Comparison of ENCODE assay signal across 13 cellular contexts in the genomic region with DNA sequence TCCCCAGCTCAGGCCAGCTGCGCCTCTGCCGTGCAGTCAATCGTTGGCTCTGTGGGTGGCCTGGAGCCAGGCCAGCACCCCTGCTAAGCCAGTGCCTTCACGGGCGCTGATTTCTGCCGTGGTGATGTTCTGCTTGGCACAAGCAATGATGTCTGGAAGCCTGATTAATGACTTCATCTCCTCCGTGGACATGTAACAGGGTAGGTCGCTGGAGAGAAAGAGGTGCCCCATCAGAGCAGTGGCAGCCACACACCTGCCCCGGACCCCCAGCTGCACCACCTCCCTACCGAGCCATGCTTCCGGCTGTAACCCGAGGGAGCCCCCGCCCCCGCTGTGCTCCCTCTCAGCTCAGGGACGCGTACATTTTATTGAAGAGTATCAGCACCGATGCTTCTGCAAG. TPM values are rescaled to one million over a fixed set of nuclear protein-coding genes. Genes with fewer than 3 reads are reported as not detected.
DNase-seq lines count a peak whose midpoint lies in the region; ATAC-seq and TF ChIP-seq lines count a peak whose summit lies in the region.
"Had no signal": no experiment of that assay in that cellular context is flagged by ENCODE, and none has a peak within 500 bp of the region (broad histone marks: within the 10 kb centered on the region; RNA-seq: fewer than 3 reads in every experiment).

No MANE protein-coding gene starts in this region.

- H3K4me1 Mint-ChIP-seq in activated T-cell treated with anti-CD3 and anti-CD28 coated beads, Interleukin-2, amount 50 U/mL, for 4 hours (ENCODE audit: low read depth): peaks cover 23% of the 10 kb centered on the region
- H3K4me1 Mint-ChIP-seq in endodermal cell: peaks cover 14% of the 10 kb centered on the region
- peaks cover 24 to 35% of the 10 kb centered on the region in 2 donors for H3K4me1 Mint-ChIP-seq in stimulated activated naive B cell treated with anti-CD40 and anti-IgM and Interleukin-4, amounts not matched to agents 10 μg/mL and 1 μg/mL and 100 μg/mL, for 72 hours
- H3K4me1 Mint-ChIP-seq in CD8-positive, alpha-beta memory T cell: peaks cover 25 to 38% (median 28%) of the 10 kb centered on the region in 3 donors

- no peak overlapping the region for H3K4me3 ChIP-seq in endodermal cell (ENCODE audit: low read length)
- no peak overlapping the region for H3K4me3 ChIP-seq in tibial artery
- no peak overlapping the region for H3K4me3 ChIP-seq in CD8-positive, alpha-beta memory T cell (ENCODE audit: low read length)
- H3K4me3 ChIP-seq: right atrium auricular region had no signal

- CTCF ChIA-PET in CD8-positive, alpha-beta memory T cell (lab: Charles Lee): no interaction called here

- H3K27me3 ChIP-seq in endodermal cell (ENCODE audit: control insufficient read depth, insufficient read depth, low read length, poor library complexity, severe bottlenecking): no peaks in the 10 kb centered on the region
- H3K27me3 ChIP-seq in tibial artery: no peaks in the 10 kb centered on the region
- no peaks in the 10 kb centered on the region for H3K27me3 ChIP-seq in CD8-positive, alpha-beta memory T cell (ENCODE audit: insufficient read depth, low read length, poor library complexity, severe bottlenecking)
- H3K27me3 ChIP-seq: right atrium auricular region, tibial nerve had no signal

- peaks cover 7% of the 10 kb centered on the region for H3K36me3 Mint-ChIP-seq in activated T-cell treated with anti-CD3 and anti-CD28 coated beads, Interleukin-2, amount 50 U/mL, for 4 hours (ENCODE audit: insufficient read depth)
- peaks cover 13% of the 10 kb centered on the region for H3K36me3 Mint-ChIP-seq in endodermal cell (ENCODE audit: low read depth)
- H3K36me3 Mint-ChIP-seq in stimulated activated naive B cell treated with anti-CD40 and anti-IgM and Interleukin-4, amounts not matched to agents 10 μg/mL and 1 μg/mL and 100 μg/mL, for 72 hours: peaks cover 17 to 28% of the 10 kb centered on the region in 2 donors
- H3K36me3 Mint-ChIP-seq in CD8-positive, alpha-beta memory T cell: peaks cover 0 to 36% (median 4%) of the 10 kb centered on the region in 3 donors

- H3K36me3 ChIP-seq in endodermal cell (ENCODE audit: control insufficient read depth, insufficient read depth, low read length) (peaks cover 20% of the 10 kb centered on the region), tibial artery (peaks cover 5 to 31% (median 15%) of the 10 kb centered on the region in 3 donors)
- peaks cover 7% of the 10 kb centered on the region for H3K36me3 ChIP-seq in CD8-positive, alpha-beta memory T cell (ENCODE audit: insufficient read depth, low read length)

- POLR2A ChIA-PET in CD8-positive, alpha-beta memory T cell (lab: Charles Lee): interaction anchor here (3.9 kb wide), 1 partner anchor 21 kb away, joined by 38 read pairs; the partner anchor contains the start of gene MRPL12

- no peaks in the 10 kb centered on the region for H3K27me3 Mint-ChIP-seq in activated T-cell treated with anti-CD3 and anti-CD28 coated beads, Interleukin-2, amount 50 U/mL, for 4 hours (ENCODE audit: low read depth)
- no peaks in the 10 kb centered on the region for H3K27me3 Mint-ChIP-seq in endodermal cell (ENCODE audit: insufficient read depth)
- H3K27me3 Mint-ChIP-seq in stimulated activated naive B cell treated with anti-CD40 and anti-IgM and Interleukin-4, amounts not matched to agents 10 μg/mL and 1 μg/mL and 100 μg/mL, for 72 hours: no peaks in the 10 kb centered on the region
- peaks cover 0 to 3% of the 10 kb centered on the region in 2 donors for H3K27me3 Mint-ChIP-seq in CD8-positive, alpha-beta memory T cell

- H3K27ac ChIP-seq in endodermal cell (ENCODE audit: low read depth, low read length) (no peak overlapping the region), tibial artery (no peak overlapping the region)
- H3K27ac ChIP-seq in CD8-positive, alpha-beta memory T cell (ENCODE audit: low read depth, low read length): no peak overlapping the region
- H3K27ac ChIP-seq: right atrium auricular region, tibial nerve had no signal

- H3K9me3 Mint-ChIP-seq in activated T-cell treated with anti-CD3 and anti-CD28 coated beads, Interleukin-2, amount 50 U/mL, for 4 hours: no peaks in the 10 kb centered on the region
- no peaks in the 10 kb centered on the region for H3K9me3 Mint-ChIP-seq in endodermal cell
- no peaks in the 10 kb centered on the region for H3K9me3 Mint-ChIP-seq in stimulated activated naive B cell treated with anti-CD40 and anti-IgM and Interleukin-4, amounts not matched to agents 10 μg/mL and 1 μg/mL and 100 μg/mL, for 72 hours
- no peaks in the 10 kb centered on the region for H3K9me3 Mint-ChIP-seq in CD8-positive, alpha-beta memory T cell

- no peak overlapping the region for H3K27ac Mint-ChIP-seq in endodermal cell
- peak overlapping the region; percentile 56 for H3K27ac Mint-ChIP-seq in stimulated activated naive B cell treated with anti-CD40 and anti-IgM and Interleukin-4, amounts not matched to agents 10 μg/mL and 1 μg/mL and 100 μg/mL, for 72 hours
- peak overlapping the region in 4 of 8 donors; percentile 12 to 83 (median 70) for H3K27ac Mint-ChIP-seq in CD8-positive, alpha-beta memory T cell

- no peak for ATAC-seq in activated T-cell treated with anti-CD3 and anti-CD28 coated beads, Interleukin-2, amount 50 U/mL, for 4 hours
- ATAC-seq in stimulated activated naive B cell treated with anti-CD40 and anti-IgM and Interleukin-4, amounts not matched to agents 10 μg/mL and 1 μg/mL and 100 μg/mL, for 72 hours (replicated peaks): no peak

- intact Hi-C loops in tibial artery (cut with DNase I; ENCODE audit: low total_unique reads): no loop called here

- no peak overlapping the region for H3K9ac ChIP-seq in endodermal cell (ENCODE audit: extremely low read depth, low read length, poor library complexity, severe bottlenecking)

- WGBS in endodermal cell (ENCODE audit: insufficient coverage in 1 of 2, insufficient read length in 1 of 2), 2 experiments: 96 to 100% methylated on average over 7 to 17 of the region's 17 CpGs

- H3K4me1 ChIP-seq in endodermal cell (ENCODE audit: control insufficient read depth, insufficient read depth, low read length): peaks cover 5% of the 10 kb centered on the region
- peaks cover 0 to 46% (median 31%) of the 10 kb centered on the region in 4 donors for H3K4me1 ChIP-seq in tibial artery
- peaks cover 28% of the 10 kb centered on the region for H3K4me1 ChIP-seq in CD8-positive, alpha-beta memory T cell (ENCODE audit: insufficient read depth, low read length)

- TF ChIP-seq CTCF in endodermal cell (conservative IDR thresholded peaks at IDR 0.05) (no peak), tibial artery (IDR thresholded peaks at IDR 0.05) (no peak)

- no peak for DNase-seq in activated T-cell treated with anti-CD3 and anti-CD28 coated beads, Interleukin-2, amount 50 U/mL, for 4 hours
- DNase-seq in activated T-cell treated with anti-CD3 and anti-CD28 coated beads, Interleukin-2, amount 50 U/mL, for 1 hour: no peak
- DNase-seq in NCI-H2196 treated with DMSO at 0.1 percent for 48 hours (lab: John Stamatoyannopoulos, UW; ENCODE audit: unreplicated experiment) (peak; percentile 76), endodermal cell (no peak), tibial artery (no peak)
- no peak for DNase-seq in stimulated activated naive B cell treated with anti-CD40 and anti-IgM and Interleukin-4, amounts not matched to agents 10 μg/mL and 1 μg/mL and 100 μg/mL, for 72 hours
- no peak for DNase-seq in CD8-positive, alpha-beta memory T cell
- no peak for DNase-seq in activated CD4-positive, alpha-beta T cell treated with anti-CD3 and anti-CD28 coated beads for 48 hours
- DNase-seq: hippocampal formation, mesendoderm, NCI-H526 had no signal

- H3K9me3 ChIP-seq in endodermal cell (ENCODE audit: control insufficient read depth, low read length) (no peaks in the 10 kb centered on the region), tibial artery (no peaks in the 10 kb centered on the region)
- H3K9me3 ChIP-seq in CD8-positive, alpha-beta memory T cell (ENCODE audit: low read length): no peaks in the 10 kb centered on the region
- H3K9me3 ChIP-seq: right atrium auricular region, tibial nerve had no signal

- H3K4me3 Mint-ChIP-seq in activated T-cell treated with anti-CD3 and anti-CD28 coated beads, Interleukin-2, amount 50 U/mL, for 4 hours: peak overlapping the region; percentile 94
- H3K4me3 Mint-ChIP-seq in endodermal cell: peak overlapping the region; percentile 85
- peak overlapping the region; percentile 30 to 36 for H3K4me3 Mint-ChIP-seq in stimulated activated naive B cell treated with anti-CD40 and anti-IgM and Interleukin-4, amounts not matched to agents 10 μg/mL and 1 μg/mL and 100 μg/mL, for 72 hours
- H3K4me3 Mint-ChIP-seq in CD8-positive, alpha-beta memory T cell: peak overlapping the region in 3 of 7 donors; percentile 20 to 37 (median 37)

RNA-seq across cellular contexts. Expression of gene ARL16, which starts 1.9 kb away (rescaled TPM):
- total RNA-seq in activated T-cell treated with anti-CD3 and anti-CD28 coated beads, Interleukin-2, amount 50 U/mL, for 4 hours: 10 to 100 TPM; 27.3 to 38.6 (median 27.9) TPM
- 10 to 100 TPM; 41.2 to 47.8 TPM for total RNA-seq in endodermal cell
- polyA plus RNA-seq in endodermal cell (2013, experiment 1 of 2): 51.0 TPM
- 46.8 TPM for polyA plus RNA-seq in endodermal cell (2013, experiment 2 of 2)
- 10 to 100 TPM; 16.3 to 19.7 TPM for total RNA-seq in CD8-positive, alpha-beta memory T cell
- 33.0 TPM for polyA plus RNA-seq in CD8-positive, alpha-beta memory T cell

RNA-seq across cellular contexts. Expression of gene HGS, which starts 2.1 kb away (rescaled TPM):
- 100 to 1,000 TPM; 146 to 162 (median 147) TPM for total RNA-seq in activated T-cell treated with anti-CD3 and anti-CD28 coated beads, Interleukin-2, amount 50 U/mL, for 4 hours
- total RNA-seq in endodermal cell: 100 to 1,000 TPM; 114 to 130 TPM
- polyA plus RNA-seq in endodermal cell (2013, experiment 1 of 2): 127 TPM
- 107 TPM for polyA plus RNA-seq in endodermal cell (2013, experiment 2 of 2)
- total RNA-seq in CD8-positive, alpha-beta memory T cell: 100 to 1,000 TPM; 122 to 135 TPM
- polyA plus RNA-seq in CD8-positive, alpha-beta memory T cell: 36.7 TPM

RNA-seq across cellular contexts. Expression of gene CCDC137, which starts 15.1 kb away (rescaled TPM):
- 10 to 100 TPM; 82.9 to 91.9 (median 84.9) TPM for total RNA-seq in activated T-cell treated with anti-CD3 and anti-CD28 coated beads, Interleukin-2, amount 50 U/mL, for 4 hours
- 10 to 100 TPM; 35.8 to 44.2 TPM for total RNA-seq in endodermal cell
- 25.5 TPM for polyA plus RNA-seq in endodermal cell (2013, experiment 1 of 2)
- 22.0 TPM for polyA plus RNA-seq in endodermal cell (2013, experiment 2 of 2)
- 10 to 100 TPM; 68.6 to 70.7 TPM for total RNA-seq in CD8-positive, alpha-beta memory T cell
- 22.2 TPM for polyA plus RNA-seq in CD8-positive, alpha-beta memory T cell

RNA-seq across cellular contexts. Expression of gene OXLD1, which starts 15.3 kb away (rescaled TPM):
- total RNA-seq in activated T-cell treated with anti-CD3 and anti-CD28 coated beads, Interleukin-2, amount 50 U/mL, for 4 hours: 10 to 100 TPM; 35.0 to 41.1 (median 35.3) TPM
- 10 to 100 TPM; 30.2 to 36.5 TPM for total RNA-seq in endodermal cell
- polyA plus RNA-seq in endodermal cell (2013, experiment 1 of 2): 30.5 TPM
- polyA plus RNA-seq in endodermal cell (2013, experiment 2 of 2): 25.5 TPM
- 10 to 100 TPM; 50.8 to 55.7 TPM for total RNA-seq in CD8-positive, alpha-beta memory T cell
- 78.9 TPM for polyA plus RNA-seq in CD8-positive, alpha-beta memory T cell

RNA-seq across cellular contexts. Expression of gene MRPL12, which starts 21.5 kb away (rescaled TPM):
- total RNA-seq in activated T-cell treated with anti-CD3 and anti-CD28 coated beads, Interleukin-2, amount 50 U/mL, for 4 hours: 100 to 1,000 TPM; 294 to 372 (median 359) TPM
- total RNA-seq in endodermal cell: 100 to 1,000 TPM in 1 of 2 donors, 10 to 100 TPM in 1; 99.4 to 105 TPM
- polyA plus RNA-seq in endodermal cell (2013, experiment 1 of 2): 71.3 TPM
- 64.8 TPM for polyA plus RNA-seq in endodermal cell (2013, experiment 2 of 2)
- 100 to 1,000 TPM; 246 to 255 TPM for total RNA-seq in CD8-positive, alpha-beta memory T cell
- 53.6 TPM for polyA plus RNA-seq in CD8-positive, alpha-beta memory T cell
